In the genomic region with DNA sequence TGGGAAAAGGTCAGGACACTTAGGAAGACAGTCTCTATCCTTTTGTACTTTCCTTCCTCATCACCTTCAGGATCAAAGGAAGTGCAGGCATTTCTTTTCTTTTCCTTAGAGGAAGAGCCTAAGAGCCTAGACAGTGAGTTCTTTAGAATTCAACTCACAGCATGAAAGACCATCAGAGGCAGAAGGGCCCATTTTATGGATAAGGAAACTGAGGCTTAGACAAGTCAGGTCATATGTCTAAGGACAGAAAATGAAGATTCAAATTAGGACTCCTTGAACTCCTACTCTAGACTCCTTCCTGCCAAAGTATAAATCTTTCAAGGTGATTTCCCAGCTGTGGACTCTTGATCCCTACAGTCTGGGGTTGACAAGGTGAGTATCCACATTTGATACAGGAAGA, we compare ENCODE assay signal across 7 cellular contexts. TPM values are rescaled to one million over a fixed set of nuclear protein-coding genes. Genes with fewer than 3 reads are reported as not detected.
"Had no signal": no experiment of that assay in that cellular context is flagged by ENCODE, and none has a peak within 500 bp of the region (broad histone marks: within the 10 kb centered on the region; RNA-seq: fewer than 3 reads in every experiment).

No MANE protein-coding gene starts in this region.

- H3K4me2 ChIP-seq: KMS-11 had no signal

- H3K27ac ChIP-seq: HL-60, KMS-11 had no signal

- H3K9ac ChIP-seq: KMS-11 had no signal

- DNase-seq: IMR-90, KBM-7, KG1 had no signal

RNA-seq across cellular contexts. Expression of a gene that starts 20.8 kb away (rescaled TPM):
- total RNA-seq: HT-29, IMR-90 had no signal

RNA-seq across cellular contexts. Expression of a gene that starts 41.1 kb away (rescaled TPM):
- total RNA-seq: HT-29 had no signal
- polyA plus RNA-seq: IgD-negative memory B cell had no signal
